Comparison of ENCODE assay signal across 1 cellular context in genomic region chr2:99180755-99181647, GRCh38.
TF ChIP-seq lines count a peak whose summit lies in the region.

MITD1 (minus strand) TSS chr2:99181058; CDS start chr2:99180981, 77 bp downstream.
MRPL30 (plus strand) TSS chr2:99181184; CDS start chr2:99186204, 5,020 bp downstream.

TF ChIP-seq in K562, 482 proteins besides CTCF, POLR2A, EP300 and RAD21 (continued from another document and continues in another):
- TF ChIP-seq AFF1 (IDR thresholded peaks at IDR 0.05; ENCODE audit: low read depth in 1 of 2, partially characterized antibody in 2 of 2) (peak; percentile 54 to 77), ZNF785 (CRISPR knock-in tag; IDR thresholded peaks at IDR 0.05) (no peak), ZNF407 (IDR thresholded peaks at IDR 0.05; ENCODE audit: low read depth) (peak; percentile 71), RCOR1 (IDR thresholded peaks at IDR 0.05; ENCODE audit: borderline replicate concordance in 1 of 2, low read depth in 2 of 2, low read length in 2 of 2) (peak in 1 of 2 experiments; percentile 83; a peak in 2 of 4 replicates), HOXB6 (CRISPR knock-in tag; IDR thresholded peaks at IDR 0.05; ENCODE audit: borderline replicate concordance) (no peak), SETDB1 (IDR thresholded peaks at IDR 0.05; ENCODE audit: low read length) (no peak), SIX5 (IDR thresholded peaks at IDR 0.05; ENCODE audit: borderline replicate concordance in 1 of 2, insufficient read depth in 1 of 2, low read depth in 1 of 2, low read length in 2 of 2) (peak; percentile 59 to 64; a peak in 3 of 4 replicates), ZNF354B (CRISPR knock-in tag; IDR thresholded peaks at IDR 0.05) (peak; percentile 4; the same call in 1 of the 2 replicates), ZNF395 (CRISPR knock-in tag; IDR thresholded peaks at IDR 0.05) (peak; percentile 80; the same call in 1 of the 2 replicates), CEBPB (tag; IDR thresholded peaks at IDR 0.05) (0 out of 2 replicates have a peak, but pooled peaks have one; percentile 33), PTTG1 (tag; IDR thresholded peaks at IDR 0.05; ENCODE audit: low read depth) (no peak), CREBBP (IDR thresholded peaks at IDR 0.05; ENCODE audit: low read depth, low read length) (no peak), HNRNPLL (IDR thresholded peaks at IDR 0.05; ENCODE audit: low read depth, low read length, poor library complexity, severe bottlenecking) (peak; percentile 60), TSHZ1 (CRISPR knock-in tag; IDR thresholded peaks at IDR 0.05) (no peak), CHD2 (IDR thresholded peaks at IDR 0.05; ENCODE audit: low read depth, low read length) (no peak), ZNF146 (CRISPR knock-in tag; IDR thresholded peaks at IDR 0.05; ENCODE audit: unreplicated experiment) (no peak), TCF15 (CRISPR knock-in tag; IDR thresholded peaks at IDR 0.05) (no peak), LCOR (CRISPR knock-in tag; IDR thresholded peaks at IDR 0.05) (peak; percentile 41; the same call in 1 of the 2 replicates), ZNF583 (CRISPR knock-in tag; IDR thresholded peaks at IDR 0.05) (no peak), ZNF23 (CRISPR knock-in tag; IDR thresholded peaks at IDR 0.05) (no peak), TAL1 (IDR thresholded peaks at IDR 0.05) (peak; percentile 10; the same call in 1 of the 2 replicates), ZBTB9 (CRISPR knock-in tag; IDR thresholded peaks at IDR 0.05) (0 out of 2 replicates have a peak, but pooled peaks have one; percentile 48), CREB3 (tag; conservative IDR thresholded peaks at IDR 0.05; ENCODE audit: low read depth) (no peak), ZNF780A (CRISPR knock-in tag; IDR thresholded peaks at IDR 0.05) (no peak), CBX1 (IDR thresholded peaks at IDR 0.05; ENCODE audit: low read depth) (peak; percentile 68), ZNF282 (CRISPR knock-in tag; IDR thresholded peaks at IDR 0.05) (no peak), DDX20 (tag; IDR thresholded peaks at IDR 0.05; ENCODE audit: low read depth) (no peak), BDP1 (IDR thresholded peaks at IDR 0.05; ENCODE audit: insufficient read depth, insufficient read length) (no peak), ZNF507 (tag; conservative IDR thresholded peaks at IDR 0.05) (no peak), SPI1 (IDR thresholded peaks at IDR 0.05; ENCODE audit: borderline replicate concordance, low read depth, low read length) (no peak), GTF2F1 (IDR thresholded peaks at IDR 0.05; ENCODE audit: low read depth, low read length) (peak; percentile 90; the same call in 1 of the 2 replicates), CSDE1 (IDR thresholded peaks at IDR 0.05) (no peak), GTF2B (IDR thresholded peaks at IDR 0.05; ENCODE audit: extremely low read depth, insufficient read length) (peak; percentile 73), TCFL5 (CRISPR knock-in tag; conservative IDR thresholded peaks at IDR 0.05) (no peak), MIER1 (IDR thresholded peaks at IDR 0.05; ENCODE audit: low read depth) (no peak), SNRNP70 (optimal IDR thresholded peaks at IDR 0.05; ENCODE audit: low read depth, low read length) (no peak), MTA3 (IDR thresholded peaks at IDR 0.05; ENCODE audit: borderline replicate concordance) (peak; percentile 92; the same call in 1 of the 2 replicates)
